ENCODE assay signal across 8 cellular contexts in genomic region chr17:82496529-82497434, GRCh38. TPM values are rescaled to one million over a fixed set of nuclear protein-coding genes. Genes with fewer than 3 reads are reported as not detected.
A peak's percentile ranks its signal among the peaks of the same experiment; 100 is the strongest.
DNase-seq lines count a peak whose midpoint lies in the region; ATAC-seq and TF ChIP-seq lines count a peak whose summit lies in the region.

No MANE protein-coding gene starts in this region.

- dilution Hi-C loops in mammary epithelial cell (cut with HindIII; ENCODE audit: low sequenced_read_pairs), result no loop called here

- no peaks in the 10 kb centered on the region for H3K27me3 ChIP-seq in mammary epithelial cell (ENCODE audit: insufficient read depth, low read length)

- peaks cover 55% of the 10 kb centered on the region for H3K27me3 Mint-ChIP-seq in WTC11 (ENCODE audit: low read depth)

- DNase-seq in NCI-H524 (lab: John Stamatoyannopoulos, UW), result peak; percentile 68 to 87
- no peak for DNase-seq in NCI-H524 treated with DMSO at 0.1 percent for 48 hours (lab: John Stamatoyannopoulos, UW)
- DNase-seq in NCI-H2196 (lab: John Stamatoyannopoulos, UW; ENCODE audit: unreplicated experiment), result peak; percentile 99
- DNase-seq in WTC11 (ENCODE audit: low spot score), result peak; percentile 86
- peak; percentile 83 for DNase-seq in mammary epithelial cell
- DNase-seq in iPS-NIHi7 (ENCODE audit: extremely low spot score), result peak; percentile 88

- no peaks in the 10 kb centered on the region for H3K79me2 ChIP-seq in mammary epithelial cell (ENCODE audit: insufficient read depth, low read length)

- no peak overlapping the region for H3K27ac Mint-ChIP-seq in WTC11

- CTCF ChIA-PET in WTC11 (lab: Charles Lee) (interaction anchor here (1.2 kb wide), 1 partner anchor 72 kb away, joined by 3 read pairs; no protein-coding TSS in a partner anchor), mammary epithelial cell (lab: Charles Lee; ENCODE audit: low non-redundant PET) (no interaction called here)

- WGBS in mammary epithelial cell (ENCODE audit: low coverage, missing lambda C conversion rate), result 8% methylated on average over 35 of the region's 83 CpGs

- H2AFZ ChIP-seq in mammary epithelial cell (ENCODE audit: low read depth, low read length), result peak overlapping the region; percentile 82

- peaks cover 25% of the 10 kb centered on the region for H3K4me1 ChIP-seq in mammary epithelial cell (ENCODE audit: insufficient read depth, low read length)

- intact Hi-C loops in mammary epithelial cell (cut with micrococcal nuclease), result no loop called here

- H3K9ac ChIP-seq in mammary epithelial cell (ENCODE audit: insufficient read depth, low read length), result no peak overlapping the region

- H3K4me3 ChIP-seq in mammary epithelial cell (replicated peaks in 1 of 3; ENCODE audit: insufficient read depth in 1 of 3, low read depth in 2 of 3, low read length in 3 of 3) (peak overlapping the region; percentile 28 to 52 (median 46)), skin epidermis (peak overlapping the region; percentile 34 to 65 (median 58))

- no peaks in the 10 kb centered on the region for H4K20me1 ChIP-seq in mammary epithelial cell (ENCODE audit: insufficient read depth, low read length)

- no peaks in the 10 kb centered on the region for H3K36me3 Mint-ChIP-seq in WTC11

- POLR2A ChIA-PET in WTC11 (lab: Charles Lee), result no interaction called here

- in situ Hi-C loops in mammary epithelial cell (cut with MboI; ENCODE audit: low sequenced_read_pairs in 2 of 2), result no loop called here

- H3K27ac ChIP-seq in mammary epithelial cell (ENCODE audit: insufficient read depth, low read depth, low read length) (no peak overlapping the region), skin epidermis (peak overlapping the region; percentile 47 to 96 (median 85))

- peak overlapping the region; percentile 58 for H3K4me3 Mint-ChIP-seq in WTC11

- no peaks in the 10 kb centered on the region for H3K9me3 Mint-ChIP-seq in WTC11

- ATAC-seq in HG03066 (IDR thresholded peaks at IDR 0.05; ENCODE audit: low read depth, unreplicated experiment), result peak; percentile 53
- peak; percentile 3; the same call in 1 of the 2 replicates for ATAC-seq in WTC11

- H3K4me1 Mint-ChIP-seq in WTC11, result peaks cover 20% of the 10 kb centered on the region

- no peak for TF ChIP-seq CTCF in WTC11 (IDR thresholded peaks at IDR 0.05)
- TF ChIP-seq CTCF in mammary epithelial cell (conservative IDR thresholded peaks at IDR 0.05 in 1 of 2, IDR thresholded peaks at IDR 0.05 in 1 of 2; ENCODE audit: extremely low read depth in 1 of 2, insufficient read depth in 1 of 2, low read depth in 1 of 2, low read length in 2 of 2), result no peak

- no peaks in the 10 kb centered on the region for H3K9me3 ChIP-seq in mammary epithelial cell (replicated peaks; ENCODE audit: insufficient read depth, low read length)

- no peaks in the 10 kb centered on the region for H3K36me3 ChIP-seq in mammary epithelial cell (ENCODE audit: insufficient read depth, low read length)

- H3K4me2 ChIP-seq in mammary epithelial cell (ENCODE audit: insufficient read depth, low read depth, low read length), result peak overlapping the region; percentile 89

- no TSS peak for BruUV-seq in mammary epithelial cell (replicated peaks; lab: Mats Ljungman, UMichigan)

TF ChIP-seq in WTC11, 78 proteins besides CTCF, POLR2A, EP300 and RAD21 (continues in another document):
- peak; percentile 74; the same call in 1 of the 2 replicates for TF ChIP-seq ZNF138 (CRISPR knock-in tag; conservative IDR thresholded peaks at IDR 0.05)
- peak; percentile 88 for TF ChIP-seq HMGXB4 (CRISPR knock-in tag; IDR thresholded peaks at IDR 0.05)
- TF ChIP-seq E2F4 (CRISPR knock-in tag; IDR thresholded peaks at IDR 0.05; ENCODE audit: borderline replicate concordance, low read depth), result peak; percentile 62; the same call in 1 of the 2 replicates
- peak; percentile 99 for TF ChIP-seq USF1 (CRISPR knock-in tag; IDR thresholded peaks at IDR 0.05)
- no peak for TF ChIP-seq ZNF416 (CRISPR knock-in tag; IDR thresholded peaks at IDR 0.05)
- TF ChIP-seq JUN (CRISPR knock-in tag; IDR thresholded peaks at IDR 0.05), result peak; percentile 82; the same call in 1 of the 2 replicates
- peak; percentile 55; the same call in 1 of the 2 replicates for TF ChIP-seq ZNF263 (CRISPR knock-in tag; IDR thresholded peaks at IDR 0.05; ENCODE audit: low read depth)
- peak; percentile 34; the same call in 1 of the 2 replicates for TF ChIP-seq NFYB (CRISPR knock-in tag; conservative IDR thresholded peaks at IDR 0.05; ENCODE audit: low read depth)
- peak; percentile 56; the same call in 1 of the 2 replicates for TF ChIP-seq PRDM15 (CRISPR knock-in tag; IDR thresholded peaks at IDR 0.05)
- TF ChIP-seq FOXP4 (CRISPR knock-in tag; IDR thresholded peaks at IDR 0.05), result peak; percentile 95

RNA-seq across cellular contexts. Expression of gene FOXK2, which starts 22.8 kb away (rescaled TPM):
- total RNA-seq in WTC11 (2021) (57.7 to 65.7 TPM (median 62.7 TPM) in 3 replicates), mammary epithelial cell (10 to 100 TPM; 57.3 to 80.8 TPM)
- 36.6 TPM for polyA plus RNA-seq in mammary epithelial cell
- polyA minus RNA-seq in mammary epithelial cell, result 43.2 TPM

RNA-seq across cellular contexts. Expression of gene NARF, which starts 38.2 kb away (rescaled TPM):
- total RNA-seq in WTC11 (2021), result 96.7 to 125 TPM (median 117 TPM) in 3 replicates
- total RNA-seq in mammary epithelial cell, result 10 to 100 TPM; 25.0 to 31.5 TPM
- polyA plus RNA-seq in mammary epithelial cell, result 45.0 TPM
- 31.3 TPM for polyA minus RNA-seq in mammary epithelial cell

RNA-seq across cellular contexts. Expression of gene CYBC1, which starts 46.2 kb away (rescaled TPM):
- total RNA-seq in WTC11 (2021), result 61.5 to 71.7 TPM (median 65.5 TPM) in 3 replicates
- total RNA-seq in mammary epithelial cell, result 10 to 100 TPM; 21.8 to 38.3 TPM
- polyA plus RNA-seq in mammary epithelial cell, result 30.3 TPM
- 21.6 TPM for polyA minus RNA-seq in mammary epithelial cell
